ENCODE assay signal across 32 cellular contexts in genomic region chr7:16945372-16945771, GRCh38.
"Had no signal": no experiment of that assay in that cellular context is flagged by ENCODE, and none has a peak within 500 bp of the region (broad histone marks: within the 10 kb centered on the region; RNA-seq: fewer than 3 reads in every experiment).

No MANE protein-coding gene starts in this region.

- H3K9me3 ChIP-seq: ascending aorta, colonic mucosa, gastrocnemius medialis had no signal

- H3K4me3 Mint-ChIP-seq: activated CD4-positive, alpha-beta memory T cell treated with anti-CD3 and anti-CD28 coated beads for 36 hours; activated CD4-positive, alpha-beta T cell treated with anti-CD3 and anti-CD28 coated beads for 36 hours; activated CD4-positive, alpha-beta T cell treated with anti-CD3 and anti-CD28 coated beads, Interleukin-2, amount 10 ng/mL, durations not matched to agents 24 days and 14 days; activated CD8-positive, alpha-beta T cell treated with anti-CD3 and anti-CD28 coated beads, Interleukin-2, amount 10 ng/mL, durations not matched to agents 7 days and 5 days; activated naive CD4-positive, alpha-beta T cell treated with anti-CD3 and anti-CD28 coated beads, Interleukin-2, amount 10 ng/mL, durations not matched to agents 7 days and 5 days; activated naive CD8-positive, alpha-beta T cell treated with anti-CD3 and anti-CD28 coated beads, Interleukin-2, amount 10 ng/mL, durations not matched to agents 7 days and 5 days; activated T-cell treated with anti-CD3 and anti-CD28 coated beads, Interleukin-2, amount 50 U/mL, for 24 hours; activated T-cell treated with anti-CD3 and anti-CD28 coated beads, Interleukin-2, amount 50 U/mL, for 72 hours; brain; T-helper 17 cell; T-helper 2 cell treated with Interferon-gamma antibody and Interleukin-4, amounts not matched to agents 5 μg/mL and 100 μg/mL, for 36 hours had no signal

- DNase-seq: activated CD4-positive, alpha-beta memory T cell treated with anti-CD3 and anti-CD28 coated beads for 36 hours; activated CD4-positive, alpha-beta T cell treated with anti-CD3 and anti-CD28 coated beads for 36 hours; activated CD4-positive, alpha-beta T cell treated with anti-CD3 and anti-CD28 coated beads, Interleukin-2, amount 10 ng/mL, durations not matched to agents 24 days and 14 days; activated CD4-positive, CD25-positive, alpha-beta regulatory T cell; activated CD4-positive, CD25-positive, alpha-beta regulatory T cell treated with anti-CD3 and anti-CD28 coated beads, Interleukin-2, amount 50 U/mL, for 72 hours; activated CD8-positive, alpha-beta memory T cell treated with anti-CD3 and anti-CD28 coated beads, Interleukin-2, amount 50 U/mL, for 48 hours; activated CD8-positive, alpha-beta T cell treated with anti-CD3 and anti-CD28 coated beads, Interleukin-2, amount 10 ng/mL, durations not matched to agents 7 days and 5 days; activated gamma-delta T cell; activated naive CD4-positive, alpha-beta T cell; activated naive CD4-positive, alpha-beta T cell treated with anti-CD3 and anti-CD28 coated beads, Interleukin-2, amount 10 ng/mL, durations not matched to agents 7 days and 5 days; activated naive CD8-positive, alpha-beta T cell treated with anti-CD3 and anti-CD28 coated beads, Interleukin-2, amount 10 ng/mL, durations not matched to agents 7 days and 5 days; activated T-cell treated with anti-CD3 and anti-CD28 coated beads for 4 hours; activated T-cell treated with anti-CD3 and anti-CD28 coated beads, Interleukin-2, amount 50 U/mL, for 24 hours; activated T-cell treated with anti-CD3 and anti-CD28 coated beads, Interleukin-2, amount 50 U/mL, for 72 hours; central memory CD4-positive, alpha-beta T cell; cerebellar nuclear complex; colonic mucosa; effector CD8-positive, alpha-beta T cell; foreskin fibroblast; gastrocnemius medialis; glutamatergic neuron; heart left ventricle; T-helper 1 cell; T-helper 17 cell; T1000 had no signal

- H3K27ac ChIP-seq: ascending aorta, breast epithelium, cardiac muscle cell, colonic mucosa, gastrocnemius medialis, heart left ventricle had no signal

- H3K27me3 ChIP-seq: ascending aorta, breast epithelium, cardiac muscle cell, colonic mucosa, gastrocnemius medialis, heart left ventricle had no signal

- H3K27ac Mint-ChIP-seq: activated CD4-positive, alpha-beta memory T cell treated with anti-CD3 and anti-CD28 coated beads for 36 hours; activated CD4-positive, alpha-beta T cell treated with anti-CD3 and anti-CD28 coated beads for 36 hours; activated CD4-positive, alpha-beta T cell treated with anti-CD3 and anti-CD28 coated beads, Interleukin-2, amount 10 ng/mL, durations not matched to agents 24 days and 14 days; activated CD8-positive, alpha-beta T cell treated with anti-CD3 and anti-CD28 coated beads, Interleukin-2, amount 10 ng/mL, durations not matched to agents 7 days and 5 days; activated naive CD4-positive, alpha-beta T cell treated with anti-CD3 and anti-CD28 coated beads, Interleukin-2, amount 10 ng/mL, durations not matched to agents 7 days and 5 days; activated naive CD4-positive, alpha-beta T cell treated with anti-CD3 and anti-CD28 coated beads, Interleukin-2, amount 50 U/mL, for 72 hours; activated naive CD8-positive, alpha-beta T cell treated with anti-CD3 and anti-CD28 coated beads, Interleukin-2, amount 10 ng/mL, durations not matched to agents 7 days and 5 days; activated T-cell treated with anti-CD3 and anti-CD28 coated beads, Interleukin-2, amount 50 U/mL, for 24 hours; activated T-cell treated with anti-CD3 and anti-CD28 coated beads, Interleukin-2, amount 50 U/mL, for 72 hours; brain; T-helper 17 cell; T-helper 2 cell treated with Interferon-gamma antibody and Interleukin-4, amounts not matched to agents 5 μg/mL and 100 μg/mL, for 36 hours had no signal

- H3K36me3 ChIP-seq: ascending aorta, breast epithelium, cardiac muscle cell, colonic mucosa, gastrocnemius medialis, heart left ventricle had no signal

- H3K4me1 ChIP-seq: ascending aorta, breast epithelium, colonic mucosa, gastrocnemius medialis had no signal

- H3K4me1 Mint-ChIP-seq: activated CD4-positive, alpha-beta T cell treated with anti-CD3 and anti-CD28 coated beads, Interleukin-2, amount 10 ng/mL, durations not matched to agents 24 days and 14 days; brain; T-helper 17 cell had no signal

- H3K27me3 Mint-ChIP-seq: activated CD4-positive, alpha-beta memory T cell treated with anti-CD3 and anti-CD28 coated beads for 36 hours; activated CD4-positive, alpha-beta T cell treated with anti-CD3 and anti-CD28 coated beads for 36 hours; activated T-cell treated with anti-CD3 and anti-CD28 coated beads, Interleukin-2, amount 50 U/mL, for 24 hours; T-helper 17 cell had no signal

- ATAC-seq: activated CD4-positive, alpha-beta T cell treated with anti-CD3 and anti-CD28 coated beads for 36 hours; activated CD8-positive, alpha-beta T cell treated with anti-CD3 and anti-CD28 coated beads, Interleukin-2, amount 10 ng/mL, durations not matched to agents 7 days and 5 days; activated naive CD4-positive, alpha-beta T cell treated with anti-CD3 and anti-CD28 coated beads, Interleukin-2, amount 50 U/mL, for 72 hours; activated T-cell treated with anti-CD3 and anti-CD28 coated beads, Interleukin-2, amount 50 U/mL, for 72 hours; esophagus mucosa; gastrocnemius medialis; heart left ventricle; T-helper 17 cell had no signal

- H3K4me3 ChIP-seq: ascending aorta, breast epithelium, cardiac muscle cell, colonic mucosa, gastrocnemius medialis, heart left ventricle had no signal

- H3K36me3 Mint-ChIP-seq: activated CD4-positive, alpha-beta memory T cell treated with anti-CD3 and anti-CD28 coated beads for 36 hours; activated naive CD4-positive, alpha-beta T cell treated with anti-CD3 and anti-CD28 coated beads, Interleukin-2, amount 10 ng/mL, durations not matched to agents 7 days and 5 days had no signal
